In the genomic region with DNA sequence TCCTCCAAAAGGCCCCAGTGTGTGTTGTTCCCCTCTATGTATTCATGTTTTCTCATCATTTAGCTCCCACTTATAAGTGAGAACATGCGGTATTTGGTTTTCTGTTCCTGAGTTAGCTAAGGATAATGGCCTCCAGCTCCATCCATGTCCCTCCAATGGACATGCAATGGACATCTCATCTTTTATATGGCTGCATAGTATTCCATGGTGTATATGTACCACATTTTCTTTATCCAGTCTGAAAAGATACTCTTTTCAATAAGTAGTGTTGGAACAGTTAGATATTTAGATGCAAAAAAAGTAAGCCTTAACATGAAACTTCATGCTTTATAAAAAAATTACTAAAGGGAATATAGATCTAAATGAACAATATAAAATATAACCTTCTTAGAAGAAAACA, we compare ENCODE assay signal across 2 cellular contexts.
A peak's percentile ranks its signal among the peaks of the same experiment; 100 is the strongest.
TF ChIP-seq lines count a peak whose summit lies in the region.

No MANE protein-coding gene starts in this region.

TF ChIP-seq in K562, 482 proteins besides CTCF, POLR2A, EP300 and RAD21:
- peak; percentile 7 for TF ChIP-seq ZNF146 (CRISPR knock-in tag; IDR thresholded peaks at IDR 0.05; ENCODE audit: unreplicated experiment)

TF ChIP-seq in endothelial cell of umbilical vein, 7 proteins besides CTCF, POLR2A, EP300 and RAD21:
- TF ChIP-seq EZH2 (IDR thresholded peaks at IDR 0.05; ENCODE audit: borderline replicate concordance, low read depth, low read length, severe bottlenecking) = peak; percentile 5
